In genomic region chr17:51224615-51225262, GRCh38 we compare ENCODE assay signal across 13 cellular contexts. TPM values are rescaled to one million over a fixed set of nuclear protein-coding genes. Genes with fewer than 3 reads are reported as not detected.
DNase-seq lines count a peak whose midpoint lies in the region; ATAC-seq and TF ChIP-seq lines count a peak whose summit lies in the region.
"Had no signal": no experiment of that assay in that cellular context is flagged by ENCODE, and none has a peak within 500 bp of the region (broad histone marks: within the 10 kb centered on the region; RNA-seq: fewer than 3 reads in every experiment).

No MANE protein-coding gene starts in this region.

- peaks cover 15% of the 10 kb centered on the region for H3K4me1 Mint-ChIP-seq in T-helper 1 cell treated with Interleukin-12 subunit alpha and Interleukin-12 subunit beta and Interleukin-4 antibody, amounts not matched to agents 30 μg/mL and 1 μg/mL, for 36 hours (ENCODE audit: low read depth)
- H3K4me1 Mint-ChIP-seq in central memory CD8-positive, alpha-beta T cell, result peaks cover 25% of the 10 kb centered on the region
- peaks cover 15 to 20% of the 10 kb centered on the region in 2 donors for H3K4me1 Mint-ChIP-seq in natural killer cell treated with Interleukin-12 subunit alpha and Interleukin-12 subunit beta and Interleukin-15 and Interleukin-18, amount 100 ng/mL, for 72 hours (ENCODE audit: low read depth in 2 of 2)
- peaks cover under 1% of the 10 kb centered on the region for H3K4me1 Mint-ChIP-seq in Calu3 (ENCODE audit: low read depth, unreplicated experiment)

- peaks cover 17% of the 10 kb centered on the region for H4K20me1 ChIP-seq in Loucy (ENCODE audit: insufficient read depth, low read length, poor library complexity, severe bottlenecking)

- peaks cover 49% of the 10 kb centered on the region; the same call in 1 of the 2 replicates for H3K36me3 ChIP-seq in Loucy (ENCODE audit: insufficient read depth, low read length)

- H3K9me2 ChIP-seq in Loucy (replicated peaks; ENCODE audit: low read depth, low read length), result no peaks in the 10 kb centered on the region

- H3K4me3 Mint-ChIP-seq in T-helper 1 cell treated with Interleukin-12 subunit alpha and Interleukin-12 subunit beta and Interleukin-4 antibody, amounts not matched to agents 30 μg/mL and 1 μg/mL, for 36 hours, result no peak overlapping the region
- H3K4me3 Mint-ChIP-seq in central memory CD8-positive, alpha-beta T cell, result no peak overlapping the region
- H3K4me3 Mint-ChIP-seq in natural killer cell treated with Interleukin-12 subunit alpha and Interleukin-12 subunit beta and Interleukin-15 and Interleukin-18, amount 100 ng/mL, for 72 hours, result no peak overlapping the region
- H3K4me3 Mint-ChIP-seq in Calu3 (ENCODE audit: low read depth, unreplicated experiment), result no peak overlapping the region

- no TSS peak for BruUV-seq in Calu3 (replicated peaks; lab: Mats Ljungman, UMichigan)

- H3K4me2 ChIP-seq in Loucy (ENCODE audit: low read depth, low read length, poor library complexity, severe bottlenecking), result peak overlapping the region; percentile 15

- no peaks in the 10 kb centered on the region for H3K27me3 ChIP-seq in Loucy (ENCODE audit: insufficient read depth, low read length, poor library complexity, severe bottlenecking)
- H3K27me3 ChIP-seq: cardiac muscle cell, esophagus squamous epithelium had no signal

- no peaks in the 10 kb centered on the region for H3K27me3 Mint-ChIP-seq in T-helper 1 cell treated with Interleukin-12 subunit alpha and Interleukin-12 subunit beta and Interleukin-4 antibody, amounts not matched to agents 30 μg/mL and 1 μg/mL, for 36 hours (ENCODE audit: low read depth)
- H3K27me3 Mint-ChIP-seq in central memory CD8-positive, alpha-beta T cell, result no peaks in the 10 kb centered on the region
- no peaks in the 10 kb centered on the region for H3K27me3 Mint-ChIP-seq in natural killer cell treated with Interleukin-12 subunit alpha and Interleukin-12 subunit beta and Interleukin-15 and Interleukin-18, amount 100 ng/mL, for 72 hours
- H3K27me3 Mint-ChIP-seq in Calu3 (ENCODE audit: unreplicated experiment), result no peaks in the 10 kb centered on the region

- intact Hi-C loops in Calu3 (cut with micrococcal nuclease; ENCODE audit: unreplicated experiment), result no loop called here

- no peaks in the 10 kb centered on the region for H3K9me3 Mint-ChIP-seq in T-helper 1 cell treated with Interleukin-12 subunit alpha and Interleukin-12 subunit beta and Interleukin-4 antibody, amounts not matched to agents 30 μg/mL and 1 μg/mL, for 36 hours
- no peaks in the 10 kb centered on the region for H3K9me3 Mint-ChIP-seq in central memory CD8-positive, alpha-beta T cell
- H3K9me3 Mint-ChIP-seq in natural killer cell treated with Interleukin-12 subunit alpha and Interleukin-12 subunit beta and Interleukin-15 and Interleukin-18, amount 100 ng/mL, for 72 hours, result no peaks in the 10 kb centered on the region
- no peaks in the 10 kb centered on the region for H3K9me3 Mint-ChIP-seq in Calu3 (ENCODE audit: low read depth, unreplicated experiment)

- H3K9ac ChIP-seq in Loucy (ENCODE audit: low read depth, low read length, poor library complexity, severe bottlenecking), result peak overlapping the region; percentile 29

- DNase-seq in T-helper 1 cell, result no peak
- no peak for DNase-seq in central memory CD8-positive, alpha-beta T cell (ENCODE audit: low spot score in 2 of 2)
- DNase-seq in natural killer cell treated with Interleukin-12 subunit alpha and Interleukin-12 subunit beta and Interleukin-15 and Interleukin-18, amount 100 ng/mL, for 72 hours (ENCODE audit: low spot score), result no peak
- no peak for DNase-seq in activated effector memory CD4-positive, alpha-beta T cell treated with Interleukin-2 at 50 U/mL for 16 hours
- no peak for DNase-seq in Calu3
- DNase-seq: DMS 273 treated with DMSO at 0.1 percent for 48 hours, esophagus squamous epithelium, RPMI8226, trophoblast cell had no signal

- no peak overlapping the region for H3K4me3 ChIP-seq in Loucy (ENCODE audit: low read length, poor library complexity, severe bottlenecking)
- H3K4me3 ChIP-seq: cardiac muscle cell, esophagus squamous epithelium had no signal

- peaks cover 16% of the 10 kb centered on the region for H3K4me1 ChIP-seq in Loucy (ENCODE audit: insufficient read depth, low read length, poor library complexity, severe bottlenecking)

- no peaks in the 10 kb centered on the region for H3K9me3 ChIP-seq in Loucy (ENCODE audit: insufficient read depth, low read depth, low read length)
- H3K9me3 ChIP-seq: esophagus squamous epithelium had no signal

- CTCF ChIA-PET in Calu3 (lab: Charles Lee), result no interaction called here

- TF ChIP-seq CTCF in Loucy (conservative IDR thresholded peaks at IDR 0.05; ENCODE audit: low read length) (no peak), Calu3 (IDR thresholded peaks at IDR 0.05; ENCODE audit: unreplicated experiment) (no peak)

- peaks cover 20% of the 10 kb centered on the region for H3K36me3 Mint-ChIP-seq in T-helper 1 cell treated with Interleukin-12 subunit alpha and Interleukin-12 subunit beta and Interleukin-4 antibody, amounts not matched to agents 30 μg/mL and 1 μg/mL, for 36 hours (ENCODE audit: low read depth)
- peaks cover 30% of the 10 kb centered on the region for H3K36me3 Mint-ChIP-seq in central memory CD8-positive, alpha-beta T cell (ENCODE audit: insufficient read depth)
- H3K36me3 Mint-ChIP-seq in natural killer cell treated with Interleukin-12 subunit alpha and Interleukin-12 subunit beta and Interleukin-15 and Interleukin-18, amount 100 ng/mL, for 72 hours, result peaks cover 6% of the 10 kb centered on the region
- peaks cover 33% of the 10 kb centered on the region for H3K36me3 Mint-ChIP-seq in Calu3 (ENCODE audit: insufficient read depth, unreplicated experiment)

- H3K27ac Mint-ChIP-seq in T-helper 1 cell treated with Interleukin-12 subunit alpha and Interleukin-12 subunit beta and Interleukin-4 antibody, amounts not matched to agents 30 μg/mL and 1 μg/mL, for 36 hours, result peak overlapping the region; percentile 50
- H3K27ac Mint-ChIP-seq in central memory CD8-positive, alpha-beta T cell (ENCODE audit: low read depth), result peak overlapping the region; percentile 11
- H3K27ac Mint-ChIP-seq in natural killer cell treated with Interleukin-12 subunit alpha and Interleukin-12 subunit beta and Interleukin-15 and Interleukin-18, amount 100 ng/mL, for 72 hours, result peak overlapping the region; percentile 61 to 66
- H3K27ac Mint-ChIP-seq in Calu3 (ENCODE audit: unreplicated experiment), result no peak overlapping the region

- peaks cover 35% of the 10 kb centered on the region for H3K79me2 ChIP-seq in Loucy (ENCODE audit: insufficient read depth, low read length)

- H2AFZ ChIP-seq in Loucy (ENCODE audit: low read length), result no peak overlapping the region

- no peaks in the 10 kb centered on the region for H3F3A ChIP-seq in Loucy (ENCODE audit: low read depth)

- no peak for ATAC-seq in central memory CD8-positive, alpha-beta T cell (replicated peaks; ENCODE audit: extremely low read depth, poor library complexity, severe bottlenecking)
- ATAC-seq in natural killer cell treated with Interleukin-12 subunit alpha and Interleukin-12 subunit beta and Interleukin-15 and Interleukin-18, amount 100 ng/mL, for 72 hours, result no peak
- ATAC-seq in HG02840 (IDR thresholded peaks at IDR 0.05; ENCODE audit: low FRiP score, unreplicated experiment), result no peak

RNA-seq across cellular contexts. Expression of gene MBTD1, which starts 35.1 kb away (rescaled TPM):
- total RNA-seq in natural killer cell treated with Interleukin-12 subunit alpha and Interleukin-12 subunit beta and Interleukin-15 and Interleukin-18, amount 100 ng/mL, for 72 hours, result 10 to 100 TPM; 10.4 to 14.6 TPM
- total RNA-seq in Calu3 (2022), result 35.6 and 38.4 TPM in 2 replicates

RNA-seq across cellular contexts. Expression of gene UTP18, which starts 35.6 kb away (rescaled TPM):
- 10 to 100 TPM; 32.3 to 50.8 TPM for total RNA-seq in natural killer cell treated with Interleukin-12 subunit alpha and Interleukin-12 subunit beta and Interleukin-15 and Interleukin-18, amount 100 ng/mL, for 72 hours
- total RNA-seq in Calu3 (2022), result 66.7 and 68.5 TPM in 2 replicates

RNA-seq across cellular contexts. Expression of gene NME2, which starts 58.5 kb away (rescaled TPM):
- total RNA-seq in natural killer cell treated with Interleukin-12 subunit alpha and Interleukin-12 subunit beta and Interleukin-15 and Interleukin-18, amount 100 ng/mL, for 72 hours, result 100 to 1,000 TPM; 401 to 499 TPM
- total RNA-seq in Calu3 (2022), result 944 and 1,060 TPM in 2 replicates
